8 cellular contexts compared by ENCODE assay signal in genomic region chr2:20348542-20348941, GRCh38. TPM values are rescaled to one million over a fixed set of nuclear protein-coding genes. Genes with fewer than 3 reads are reported as not detected.
DNase-seq lines count a peak whose midpoint lies in the region; ATAC-seq and TF ChIP-seq lines count a peak whose summit lies in the region.

No MANE protein-coding gene starts in this region.

- peak overlapping the region; percentile 86 for H3K4me2 ChIP-seq in hepatocyte

- POLR2A ChIA-PET in T-cell (lab: Charles Lee): interaction anchor here in 1 of 2 donors (1.6 kb wide), 1 partner anchor 21 kb away, joined by 7 read pairs; no protein-coding TSS in a partner anchor

- peak overlapping the region; percentile 73 for H3K27ac Mint-ChIP-seq in activated CD8-positive, alpha-beta memory T cell treated with anti-CD3 and anti-CD28 coated beads, Interleukin-2, amount 10 ng/mL, durations not matched to agents 7 days and 5 days
- H3K27ac Mint-ChIP-seq in T-cell: peak overlapping the region; percentile 66 to 67
- no peak overlapping the region for H3K27ac Mint-ChIP-seq in stimulated activated memory B cell treated with anti-CD40 and anti-IgM and Interleukin-4, amounts not matched to agents 10 μg/mL and 1 μg/mL and 100 μg/mL, for 72 hours

- no peaks in the 10 kb centered on the region for H3K9me3 ChIP-seq in hepatocyte (ENCODE audit: low read depth)

- no peaks in the 10 kb centered on the region for H3K9me3 Mint-ChIP-seq in activated CD8-positive, alpha-beta memory T cell treated with anti-CD3 and anti-CD28 coated beads, Interleukin-2, amount 10 ng/mL, durations not matched to agents 7 days and 5 days (ENCODE audit: low read depth)
- H3K9me3 Mint-ChIP-seq in T-cell: no peaks in the 10 kb centered on the region
- H3K9me3 Mint-ChIP-seq in stimulated activated memory B cell treated with anti-CD40 and anti-IgM and Interleukin-4, amounts not matched to agents 10 μg/mL and 1 μg/mL and 100 μg/mL, for 72 hours: no peaks in the 10 kb centered on the region

- H3K4me1 Mint-ChIP-seq in activated CD8-positive, alpha-beta memory T cell treated with anti-CD3 and anti-CD28 coated beads, Interleukin-2, amount 10 ng/mL, durations not matched to agents 7 days and 5 days: peaks cover 47% of the 10 kb centered on the region
- peaks cover 59 to 60% (median 60%) of the 10 kb centered on the region in 3 donors for H3K4me1 Mint-ChIP-seq in T-cell
- peaks cover 48% of the 10 kb centered on the region for H3K4me1 Mint-ChIP-seq in stimulated activated memory B cell treated with anti-CD40 and anti-IgM and Interleukin-4, amounts not matched to agents 10 μg/mL and 1 μg/mL and 100 μg/mL, for 72 hours

- no peak for ATAC-seq in activated CD8-positive, alpha-beta memory T cell treated with anti-CD3 and anti-CD28 coated beads, Interleukin-2, amount 10 ng/mL, durations not matched to agents 7 days and 5 days
- ATAC-seq in T-cell (replicated peaks in 1 of 4) (no peak), HG02885 (IDR thresholded peaks at IDR 0.05; ENCODE audit: poor library complexity, unreplicated experiment) (no peak), GM21825 (IDR thresholded peaks at IDR 0.05; ENCODE audit: unreplicated experiment) (no peak)
- ATAC-seq in stimulated activated memory B cell treated with anti-CD40 and anti-IgM and Interleukin-4, amounts not matched to agents 10 μg/mL and 1 μg/mL and 100 μg/mL, for 72 hours: no peak

- H3K4me3 Mint-ChIP-seq in activated CD8-positive, alpha-beta memory T cell treated with anti-CD3 and anti-CD28 coated beads, Interleukin-2, amount 10 ng/mL, durations not matched to agents 7 days and 5 days: peak overlapping the region; percentile 95
- H3K4me3 Mint-ChIP-seq in T-cell: peak overlapping the region in 2 of 3 donors; percentile 92 to 93
- H3K4me3 Mint-ChIP-seq in stimulated activated memory B cell treated with anti-CD40 and anti-IgM and Interleukin-4, amounts not matched to agents 10 μg/mL and 1 μg/mL and 100 μg/mL, for 72 hours: peak overlapping the region; percentile 85

- H3K4me1 ChIP-seq in hepatocyte (ENCODE audit: insufficient read depth): peaks cover 47% of the 10 kb centered on the region

- no peaks in the 10 kb centered on the region for H3K36me3 ChIP-seq in hepatocyte (replicated peaks; ENCODE audit: insufficient read depth, low read depth)

- WGBS in hepatocyte (ENCODE audit: low lambda C conversion rate, missing lambda C conversion rate): 43% methylated on average over 17 of the region's 17 CpGs

- peaks cover 66% of the 10 kb centered on the region for H4K20me1 ChIP-seq in hepatocyte (ENCODE audit: insufficient read depth, poor library complexity, severe bottlenecking)

- peaks cover 69% of the 10 kb centered on the region for H3K79me2 ChIP-seq in hepatocyte

- H3K4me3 ChIP-seq in hepatocyte: peak overlapping the region; percentile 81

- H3K36me3 Mint-ChIP-seq in activated CD8-positive, alpha-beta memory T cell treated with anti-CD3 and anti-CD28 coated beads, Interleukin-2, amount 10 ng/mL, durations not matched to agents 7 days and 5 days: peaks cover 36% of the 10 kb centered on the region
- peaks cover 17% of the 10 kb centered on the region for H3K36me3 Mint-ChIP-seq in T-cell
- H3K36me3 Mint-ChIP-seq in stimulated activated memory B cell treated with anti-CD40 and anti-IgM and Interleukin-4, amounts not matched to agents 10 μg/mL and 1 μg/mL and 100 μg/mL, for 72 hours: peaks cover 24% of the 10 kb centered on the region

- no peaks in the 10 kb centered on the region for H3K27me3 ChIP-seq in hepatocyte

- CTCF ChIA-PET in activated CD8-positive, alpha-beta memory T cell treated with anti-CD3 and anti-CD28 coated beads, Interleukin-2, amount 10 ng/mL, durations not matched to agents 7 days and 5 days (lab: Charles Lee): interaction anchor here (1.2 to 4.5 kb wide), 3 partner anchors 17 to 23 kb away, joined by 5 to 28 read pairs (median 8); no protein-coding TSS in a partner anchor
- CTCF ChIA-PET in T-cell (lab: Charles Lee): interaction anchor here in 1 of 2 donors (0.6 to 2.0 kb wide), 5 partner anchors 10 to 63 kb away, joined by 3 to 12 read pairs (median 3); no protein-coding TSS in a partner anchor

- no peaks in the 10 kb centered on the region for H3K9me2 ChIP-seq in hepatocyte (replicated peaks; ENCODE audit: insufficient read depth)

- peak overlapping the region; percentile 0 for H3K27ac ChIP-seq in hepatocyte

- H3K27me3 Mint-ChIP-seq in activated CD8-positive, alpha-beta memory T cell treated with anti-CD3 and anti-CD28 coated beads, Interleukin-2, amount 10 ng/mL, durations not matched to agents 7 days and 5 days: no peaks in the 10 kb centered on the region
- H3K27me3 Mint-ChIP-seq in T-cell: no peaks in the 10 kb centered on the region
- H3K27me3 Mint-ChIP-seq in stimulated activated memory B cell treated with anti-CD40 and anti-IgM and Interleukin-4, amounts not matched to agents 10 μg/mL and 1 μg/mL and 100 μg/mL, for 72 hours: no peaks in the 10 kb centered on the region

- no peak for DNase-seq in activated CD8-positive, alpha-beta memory T cell treated with anti-CD3 and anti-CD28 coated beads, Interleukin-2, amount 10 ng/mL, durations not matched to agents 7 days and 5 days
- DNase-seq in activated CD8-positive, alpha-beta memory T cell treated with anti-CD3 and anti-CD28 coated beads for 24 hours: no peak
- DNase-seq in T-cell: no peak
- DNase-seq in hepatocyte (ENCODE audit: low spot score): no peak
- no peak for DNase-seq in germinal center (ENCODE audit: low spot score)

- no peak for TF ChIP-seq CTCF in hepatocyte (IDR thresholded peaks at IDR 0.05; ENCODE audit: poor library complexity)

- H2AFZ ChIP-seq in hepatocyte: no peak overlapping the region

RNA-seq across cellular contexts. Expression of gene PUM2, which starts 2.1 kb away (rescaled TPM):
- 100 to 1,000 TPM; 120 to 127 TPM for total RNA-seq in activated CD8-positive, alpha-beta memory T cell treated with anti-CD3 and anti-CD28 coated beads, Interleukin-2, amount 10 ng/mL, durations not matched to agents 7 days and 5 days
- total RNA-seq in T-cell: 100 to 1,000 TPM; 128 to 154 (median 138) TPM
- total RNA-seq in hepatocyte: 55.5 and 60.2 TPM in 2 replicates
- polyA plus RNA-seq in hepatocyte: 14.4 TPM in 2 replicates
